8 cellular contexts compared by ENCODE assay signal in genomic region chr16:4801962-4802658, GRCh38. TPM values are rescaled to one million over a fixed set of nuclear protein-coding genes. Genes with fewer than 3 reads are reported as not detected.
A peak's percentile ranks its signal among the peaks of the same experiment; 100 is the strongest.
DNase-seq lines count a peak whose midpoint lies in the region; ATAC-seq, FAIRE-seq and TF ChIP-seq lines count a peak whose summit lies in the region.

A gene with protein sequence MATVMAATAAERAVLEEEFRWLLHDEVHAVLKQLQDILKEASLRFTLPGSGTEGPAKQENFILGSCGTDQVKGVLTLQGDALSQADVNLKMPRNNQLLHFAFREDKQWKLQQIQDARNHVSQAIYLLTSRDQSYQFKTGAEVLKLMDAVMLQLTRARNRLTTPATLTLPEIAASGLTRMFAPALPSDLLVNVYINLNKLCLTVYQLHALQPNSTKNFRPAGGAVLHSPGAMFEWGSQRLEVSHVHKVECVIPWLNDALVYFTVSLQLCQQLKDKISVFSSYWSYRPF (minus strand): TSS chr16:4802633. CDS start chr16:4802571, 62 bp downstream.

- H3K36me3 Mint-ChIP-seq in activated naive CD4-positive, alpha-beta T cell treated with anti-CD3 and anti-CD28 coated beads for 36 hours (ENCODE audit: low read depth) = peaks cover 5% of the 10 kb centered on the region

- H3K27ac ChIP-seq in temporal lobe (ENCODE audit: low read depth, low read length) = peak within 1 kb of the TSS; percentile 99

- intact Hi-C loops in activated naive CD4-positive, alpha-beta T cell treated with anti-CD3 and anti-CD28 coated beads for 36 hours (cut with micrococcal nuclease) = loop anchor here (1.0 to 2.0 kb wide), 6 partner anchors 34 to 264 kb away; partner anchors contain the start of genes ANKS3, CDIP1, DNAAF8 and GLYR1

- ATAC-seq in omental fat pad (ENCODE audit: low FRiP score) = peak; percentile 55

- TF ChIP-seq POLR2A in H54 (IDR thresholded peaks at IDR 0.05; ENCODE audit: low read depth, low read length) = peak; percentile 28

- CTCF ChIA-PET in activated naive CD4-positive, alpha-beta T cell treated with anti-CD3 and anti-CD28 coated beads for 36 hours (lab: Charles Lee) = interaction anchor here (1.5 kb wide), 1 partner anchor 154 kb away, joined by 3 read pairs; no protein-coding TSS in a partner anchor

- H3K4me3 ChIP-seq in LNCaP clone FGC (ENCODE audit: low read depth, low read length) = peak within 1 kb of the TSS; percentile 52

- H3K4me3 Mint-ChIP-seq in activated naive CD4-positive, alpha-beta T cell treated with anti-CD3 and anti-CD28 coated beads for 36 hours = peak within 1 kb of the TSS; percentile 77

- DNase-seq in ELR (ENCODE audit: low read depth) = peak; percentile 63
- peak; percentile 70 for DNase-seq in H54 (ENCODE audit: insufficient read length, low spot score)
- DNase-seq in LNCaP clone FGC (ENCODE audit: low read depth) = peak; percentile 83
- DNase-seq in SHP77 treated with DMSO at 0.1 percent for 48 hours (lab: John Stamatoyannopoulos, UW) = peak; percentile 54
- peak; percentile 81 for DNase-seq in activated naive CD4-positive, alpha-beta T cell treated with anti-CD3 and anti-CD28 coated beads for 36 hours
- DNase-seq in glomerular endothelial cell (ENCODE audit: extremely low read depth, low read depth, low spot score) = no peak
- peak; percentile 59 for DNase-seq in omental fat pad (ENCODE audit: low spot score)

- peaks cover 9% of the 10 kb centered on the region for H3K4me1 Mint-ChIP-seq in activated naive CD4-positive, alpha-beta T cell treated with anti-CD3 and anti-CD28 coated beads for 36 hours (ENCODE audit: low read depth)

- no peak for FAIRE-seq in H54 (lab: Jason Lieb, UNC)

- TF ChIP-seq CTCF in LNCaP clone FGC (IDR thresholded peaks at IDR 0.05; ENCODE audit: control insufficient read depth, extremely low read depth, insufficient read depth) = no peak
- TF ChIP-seq CTCF in omental fat pad (IDR thresholded peaks at IDR 0.05) = no peak

- H3K27me3 Mint-ChIP-seq in activated naive CD4-positive, alpha-beta T cell treated with anti-CD3 and anti-CD28 coated beads for 36 hours (ENCODE audit: low read depth) = no peaks in the 10 kb centered on the region

- H3K27ac Mint-ChIP-seq in activated naive CD4-positive, alpha-beta T cell treated with anti-CD3 and anti-CD28 coated beads for 36 hours = no peak within 1 kb of the TSS

- no peaks in the 10 kb centered on the region for H3K9me3 Mint-ChIP-seq in activated naive CD4-positive, alpha-beta T cell treated with anti-CD3 and anti-CD28 coated beads for 36 hours

RNA-seq across cellular contexts. Expression of the gene that starts here (rescaled TPM):
- total RNA-seq in activated naive CD4-positive, alpha-beta T cell treated with anti-CD3 and anti-CD28 coated beads for 36 hours = 1 to 10 TPM; 2.0 to 4.0 TPM
- total RNA-seq in glomerular endothelial cell (22.4 and 31.1 TPM in 2 replicates), omental fat pad (1 to 10 TPM; 5.5 to 9.3 (median 8.0) TPM), temporal lobe (25.6 TPM)
